9 cellular contexts compared by ENCODE assay signal in genomic region chr17:66468241-66469087, GRCh38.
A peak's percentile ranks its signal among the peaks of the same experiment; 100 is the strongest.
DNase-seq lines count a peak whose midpoint lies in the region; ATAC-seq and TF ChIP-seq lines count a peak whose summit lies in the region.
"Had no signal": no experiment of that assay in that cellular context is flagged by ENCODE, and none has a peak within 500 bp of the region (broad histone marks: within the 10 kb centered on the region; RNA-seq: fewer than 3 reads in every experiment).

No MANE protein-coding gene starts in this region.

- no peak for TF ChIP-seq POLR2A in breast epithelium (IDR thresholded peaks at IDR 0.05)
- no peak for TF ChIP-seq POLR2A in upper lobe of left lung (IDR thresholded peaks at IDR 0.05)

- peak overlapping the region; percentile 84 for H3K27ac Mint-ChIP-seq in MCF 10A (ENCODE audit: low read depth, unreplicated experiment)
- peak overlapping the region; percentile 87 for H3K27ac Mint-ChIP-seq in activated CD4-positive, alpha-beta memory T cell treated with anti-CD3 and anti-CD28 coated beads, Interleukin-2, amount 10 ng/mL, durations not matched to agents 7 days and 5 days

- H3K4me3 Mint-ChIP-seq in MCF 10A (ENCODE audit: unreplicated experiment): peak overlapping the region; percentile 3
- H3K4me3 Mint-ChIP-seq in activated CD4-positive, alpha-beta memory T cell treated with anti-CD3 and anti-CD28 coated beads, Interleukin-2, amount 10 ng/mL, durations not matched to agents 7 days and 5 days: no peak overlapping the region

- peak; percentile 32 to 80 for ATAC-seq in upper lobe of left lung (ENCODE audit: low FRiP score in 2 of 2)

- intact Hi-C loops in MCF 10A (cut with micrococcal nuclease): loop anchor here (5.0 to 10.0 kb wide), 2 partner anchors 39 to 194 kb away; no protein-coding TSS in a partner anchor
- intact Hi-C loops in breast epithelium (cut with DNase I; ENCODE audit: low total_unique reads): no loop called here
- intact Hi-C loops in ascending aorta (cut with DNase I): no loop called here

- H3K4me3 ChIP-seq in breast epithelium: no peak overlapping the region
- H3K4me3 ChIP-seq in upper lobe of left lung: no peak overlapping the region
- H3K4me3 ChIP-seq in ascending aorta: no peak overlapping the region

- TF ChIP-seq CTCF in MCF 10A (IDR thresholded peaks at IDR 0.05; ENCODE audit: unreplicated experiment): no peak
- TF ChIP-seq CTCF in breast epithelium (IDR thresholded peaks at IDR 0.05): no peak
- TF ChIP-seq CTCF in upper lobe of left lung (IDR thresholded peaks at IDR 0.05): no peak
- no peak for TF ChIP-seq CTCF in ascending aorta (IDR thresholded peaks at IDR 0.05)

- H3K36me3 Mint-ChIP-seq in MCF 10A (ENCODE audit: insufficient read depth, unreplicated experiment): peaks cover 4% of the 10 kb centered on the region
- peaks cover 7% of the 10 kb centered on the region for H3K36me3 Mint-ChIP-seq in activated CD4-positive, alpha-beta memory T cell treated with anti-CD3 and anti-CD28 coated beads, Interleukin-2, amount 10 ng/mL, durations not matched to agents 7 days and 5 days (ENCODE audit: low read depth)

- TF ChIP-seq EP300 in upper lobe of left lung (IDR thresholded peaks at IDR 0.05): no peak

- CTCF ChIA-PET in MCF 10A (lab: Yijun Ruan, JAX): interaction anchor here (0.6 to 1.1 kb wide), 5 partner anchors 15 to 209 kb away, joined by 3 to 4 read pairs (median 3); no protein-coding TSS in a partner anchor
- CTCF ChIA-PET in activated CD4-positive, alpha-beta memory T cell treated with anti-CD3 and anti-CD28 coated beads, Interleukin-2, amount 10 ng/mL, durations not matched to agents 7 days and 5 days (lab: Charles Lee): interaction anchor here (0.8 to 1.7 kb wide), 3 partner anchors 27 to 99 kb away, joined by 3 to 5 read pairs (median 4); no protein-coding TSS in a partner anchor

- H3K27me3 ChIP-seq in breast epithelium (no peaks in the 10 kb centered on the region), upper lobe of left lung (no peaks in the 10 kb centered on the region), ascending aorta (no peaks in the 10 kb centered on the region)

- WGBS in upper lobe of left lung, 2 donors: 35 to 43% methylated on average over 5 of the region's 5 CpGs

- H3K36me3 ChIP-seq in breast epithelium (no peaks in the 10 kb centered on the region), upper lobe of left lung (no peaks in the 10 kb centered on the region), ascending aorta (no peaks in the 10 kb centered on the region)

- no peaks in the 10 kb centered on the region for H3K9me3 ChIP-seq in breast epithelium
- H3K9me3 ChIP-seq in upper lobe of left lung: no peaks in the 10 kb centered on the region
- no peaks in the 10 kb centered on the region for H3K9me3 ChIP-seq in ascending aorta

- no peaks in the 10 kb centered on the region for H3K9me3 Mint-ChIP-seq in MCF 10A (ENCODE audit: unreplicated experiment)
- H3K9me3 Mint-ChIP-seq in activated CD4-positive, alpha-beta memory T cell treated with anti-CD3 and anti-CD28 coated beads, Interleukin-2, amount 10 ng/mL, durations not matched to agents 7 days and 5 days: no peaks in the 10 kb centered on the region

- no peak overlapping the region for H3K27ac ChIP-seq in breast epithelium
- peak overlapping the region; percentile 9 to 59 (median 48) for H3K27ac ChIP-seq in upper lobe of left lung
- no peak overlapping the region for H3K27ac ChIP-seq in ascending aorta

- H3K4me1 Mint-ChIP-seq in MCF 10A (ENCODE audit: insufficient read depth, unreplicated experiment): peaks cover 24% of the 10 kb centered on the region
- peaks cover 68% of the 10 kb centered on the region for H3K4me1 Mint-ChIP-seq in activated CD4-positive, alpha-beta memory T cell treated with anti-CD3 and anti-CD28 coated beads, Interleukin-2, amount 10 ng/mL, durations not matched to agents 7 days and 5 days

- DNase-seq in MCF 10A (ENCODE audit: unreplicated experiment): peak; percentile 67
- DNase-seq in breast epithelium (ENCODE audit: low spot score in 2 of 2): no peak
- no peak for DNase-seq in activated CD4-positive, alpha-beta memory T cell treated with anti-CD3 and anti-CD28 coated beads, Interleukin-2, amount 10 ng/mL, durations not matched to agents 7 days and 5 days
- DNase-seq in islet precursor cell: peak; percentile 83
- DNase-seq in upper lobe of left lung: peak in 1 of 2 donors; percentile 45
- no peak for DNase-seq in central memory CD4-positive, alpha-beta T cell
- no peak for DNase-seq in ascending aorta (ENCODE audit: low spot score in 2 of 2)
- DNase-seq in GM19240 (ENCODE audit: insufficient read length, low spot score): no peak
- DNase-seq: DMS79 treated with DMSO at 0.1 percent for 48 hours had no signal

- BruUV-seq in MCF 10A (replicated peaks; lab: Mats Ljungman, UMichigan): no TSS peak

- H3K4me1 ChIP-seq in breast epithelium: peaks cover 0 to 3% of the 10 kb centered on the region in 2 donors
- peaks cover 41 to 45% (median 43%) of the 10 kb centered on the region in 4 donors for H3K4me1 ChIP-seq in upper lobe of left lung
- H3K4me1 ChIP-seq in ascending aorta: peaks cover 0 to 11% of the 10 kb centered on the region in 2 donors

- H3K27me3 Mint-ChIP-seq in MCF 10A (ENCODE audit: insufficient read depth, unreplicated experiment): no peaks in the 10 kb centered on the region
- no peaks in the 10 kb centered on the region for H3K27me3 Mint-ChIP-seq in activated CD4-positive, alpha-beta memory T cell treated with anti-CD3 and anti-CD28 coated beads, Interleukin-2, amount 10 ng/mL, durations not matched to agents 7 days and 5 days

- POLR2A ChIA-PET in MCF 10A (lab: Yijun Ruan, JAX): interaction anchor here (0.6 to 2.6 kb wide), 12 partner anchors 9 to 1405 kb away, joined by 3 to 15 read pairs (median 4); no protein-coding TSS in a partner anchor
- POLR2A ChIA-PET in activated CD4-positive, alpha-beta memory T cell treated with anti-CD3 and anti-CD28 coated beads, Interleukin-2, amount 10 ng/mL, durations not matched to agents 7 days and 5 days (lab: Charles Lee): interaction anchor here (0.8 to 1.5 kb wide), 3 partner anchors 20 to 39 kb away, joined by 3 to 4 read pairs (median 3); no protein-coding TSS in a partner anchor

Comparison
In these comparisons a context has a peak if more than half of its experiments do, and no peak if none do; other contexts are left out.
1. DNase-seq: peak in MCF 10A (single experiment) and islet precursor cell (single experiment); none in breast epithelium (0 of 2), activated CD4-positive, alpha-beta memory T cell treated with anti-CD3 and anti-CD28 coated beads, Interleukin-2, amount 10 ng/mL, durations not matched to agents 7 days and 5 days (single experiment), central memory CD4-positive, alpha-beta T cell (single experiment), ascending aorta (0 of 2) and GM19240 (single experiment).
2. H3K27ac ChIP-seq: peak in upper lobe of left lung (4 of 4); none in breast epithelium (0 of 2) and ascending aorta (0 of 2).